ENCODE assay signal across 10 cellular contexts in the genomic region with DNA sequence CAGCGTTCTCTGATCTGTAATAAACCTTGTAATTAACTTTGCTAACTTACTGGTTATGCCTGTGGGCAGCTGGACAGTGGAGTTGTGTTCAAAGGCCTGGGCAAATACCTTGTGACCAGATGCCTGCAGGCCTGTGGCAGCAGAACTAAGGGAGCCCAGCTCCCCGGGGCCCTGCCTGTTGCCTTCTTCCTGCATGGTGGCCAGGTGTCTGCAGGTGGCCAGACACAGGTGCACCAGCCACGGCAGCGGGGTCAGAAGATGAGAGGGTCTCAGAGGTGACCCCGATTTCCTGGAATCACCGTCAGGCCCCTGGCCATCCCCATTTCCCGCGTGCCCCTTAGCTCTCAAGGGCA.
DNase-seq lines count a peak whose midpoint lies in the region; FAIRE-seq and TF ChIP-seq lines count a peak whose summit lies in the region.
"Had no signal": no experiment of that assay in that cellular context is flagged by ENCODE, and none has a peak within 500 bp of the region (broad histone marks: within the 10 kb centered on the region; RNA-seq: fewer than 3 reads in every experiment).

No MANE protein-coding gene starts in this region.

- H3K9me3 ChIP-seq in iPS DF 6.9 (ENCODE audit: control insufficient read depth, insufficient read depth, low read length) (no peaks in the 10 kb centered on the region), vagina (no peaks in the 10 kb centered on the region)
- H3K9me3 ChIP-seq: thyroid gland had no signal

- TF ChIP-seq CTCF in VCaP (conservative IDR thresholded peaks at IDR 0.05), result no peak
- TF ChIP-seq CTCF in vagina (IDR thresholded peaks at IDR 0.05), result no peak

- peak overlapping the region; percentile 45; the same call in 1 of the 2 replicates for H3K4me3 ChIP-seq in iPS DF 6.9 (ENCODE audit: low read length)
- peak overlapping the region; percentile 54 for H3K4me3 ChIP-seq in skeletal muscle cell (ENCODE audit: low read depth, low read length)
- peak overlapping the region in 1 of 2 donors; percentile 26 for H3K4me3 ChIP-seq in vagina
- H3K4me3 ChIP-seq: lung, thyroid gland had no signal

- peaks cover 2% of the 10 kb centered on the region; the same call in 1 of the 2 replicates for H3K27me3 ChIP-seq in iPS DF 6.9 (ENCODE audit: control insufficient read depth, insufficient read depth, low read length)
- H3K27me3 ChIP-seq in vagina, result no peaks in the 10 kb centered on the region

- intact Hi-C loops in vagina (cut with DNase I), result no loop called here

- DNase-seq in NCI-H1417 (lab: John Stamatoyannopoulos, UW) (peak in 2 of 3 experiments; percentile 9 to 25), NCI-H1417 treated with DMSO at 0.1 percent for 48 hours (lab: John Stamatoyannopoulos, UW) (no peak), iPS DF 6.9 (ENCODE audit: low read depth, low spot score) (no peak), skeletal muscle cell (ENCODE audit: low read depth) (no peak), pons (ENCODE audit: low spot score) (no peak), GM12892 (ENCODE audit: insufficient read length) (no peak), vagina (ENCODE audit: extremely low spot score in 2 of 2) (no peak)
- DNase-seq: thyroid gland had no signal

- whole genome bisulfite sequencing in iPS DF 6.9 (ENCODE audit: insufficient coverage, insufficient read length), result no CpG with 5 or more reads among the region's 8 CpGs

- FAIRE-seq in GM12892 (lab: Jason Lieb, UNC), result no peak

- H3K36me3 ChIP-seq in iPS DF 6.9 (ENCODE audit: control insufficient read depth, insufficient read depth, low read length) (no peaks in the 10 kb centered on the region), vagina (no peaks in the 10 kb centered on the region)
- H3K36me3 ChIP-seq: thyroid gland had no signal

- TF ChIP-seq POLR2A in GM12892 (IDR thresholded peaks at IDR 0.05; ENCODE audit: low read depth, low read length) (no peak), vagina (IDR thresholded peaks at IDR 0.05) (no peak)

- peak overlapping the region; percentile 68 for H3K27ac ChIP-seq in VCaP
- H3K27ac ChIP-seq in iPS DF 6.9 (ENCODE audit: low read length), result no peak overlapping the region
- H3K27ac ChIP-seq in vagina, result no peak overlapping the region
- H3K27ac ChIP-seq: thyroid gland had no signal

- no peaks in the 10 kb centered on the region; the same call in 1 of the 2 replicates for H3K4me1 ChIP-seq in iPS DF 6.9 (ENCODE audit: control insufficient read depth, insufficient read depth, low read length)
- peaks cover 10% of the 10 kb centered on the region for H3K4me1 ChIP-seq in vagina

Comparison
In these comparisons a context has a peak if more than half of its experiments do, and no peak if none do; other contexts are left out.
1. DNase-seq: peak in NCI-H1417 (2 of 3); none in NCI-H1417 treated with DMSO at 0.1 percent for 48 hours (single experiment), iPS DF 6.9 (single experiment), skeletal muscle cell (single experiment), pons (single experiment), GM12892 (single experiment) and vagina (0 of 2).